Comparison of ENCODE assay signal across 1 cellular context in the genomic region with DNA sequence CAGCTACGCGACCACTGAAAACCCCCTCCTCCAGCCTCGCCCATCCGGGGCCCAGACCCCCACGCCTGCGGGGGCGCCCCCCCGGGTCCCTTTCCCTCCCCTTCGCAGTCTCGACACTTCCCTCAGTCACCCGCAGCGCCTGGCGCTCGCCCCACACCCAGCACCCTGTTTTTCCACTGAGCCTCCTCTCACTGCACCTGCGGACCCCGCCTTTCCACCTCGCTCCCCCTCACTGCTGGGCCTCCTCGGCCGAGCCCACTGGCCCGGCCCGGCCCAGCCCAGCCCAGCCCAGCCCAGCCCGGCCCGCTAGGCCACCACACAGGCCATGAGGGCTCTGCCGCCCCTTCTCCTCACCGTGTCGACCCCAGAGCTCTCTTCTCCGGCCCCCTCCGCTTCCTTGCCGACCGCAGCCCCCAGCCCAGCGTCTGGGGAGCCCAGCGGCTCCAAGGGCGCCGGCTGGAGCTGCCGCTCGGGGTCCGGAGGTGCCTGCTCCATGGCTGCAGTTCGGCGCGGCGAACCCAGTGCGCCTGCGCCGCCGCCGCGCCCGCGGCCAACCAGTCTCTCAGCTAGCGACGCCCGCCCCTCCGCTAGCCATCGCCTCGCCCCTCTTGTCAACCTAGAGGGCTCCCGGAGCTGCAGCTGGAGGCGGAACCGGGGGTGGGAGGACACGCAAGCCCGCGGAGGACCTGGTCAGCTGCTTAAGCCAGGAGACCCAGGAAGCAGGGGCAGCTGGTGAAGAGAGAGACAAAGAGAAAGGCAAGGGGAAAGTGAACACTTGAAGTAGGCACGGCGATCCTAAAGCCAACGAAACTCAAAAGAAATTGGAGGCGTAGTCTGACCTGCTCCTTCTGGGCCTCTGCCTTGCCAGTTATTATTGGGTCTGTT.
TF ChIP-seq lines count a peak whose summit lies in the region.

SNX4 (minus strand) TSS at position 525 of the 885 bp plus-strand sequence; CDS start at position 495, 30 bp downstream.

TF ChIP-seq in HepG2, 621 proteins besides CTCF, POLR2A, EP300 and RAD21 (continued from another document and continues in another):
- TF ChIP-seq ZNF704 (CRISPR knock-in tag; IDR thresholded peaks at IDR 0.05; ENCODE audit: borderline replicate concordance): peak; percentile 79; the same call in 1 of the 2 replicates
- TF ChIP-seq, protein P1, sequence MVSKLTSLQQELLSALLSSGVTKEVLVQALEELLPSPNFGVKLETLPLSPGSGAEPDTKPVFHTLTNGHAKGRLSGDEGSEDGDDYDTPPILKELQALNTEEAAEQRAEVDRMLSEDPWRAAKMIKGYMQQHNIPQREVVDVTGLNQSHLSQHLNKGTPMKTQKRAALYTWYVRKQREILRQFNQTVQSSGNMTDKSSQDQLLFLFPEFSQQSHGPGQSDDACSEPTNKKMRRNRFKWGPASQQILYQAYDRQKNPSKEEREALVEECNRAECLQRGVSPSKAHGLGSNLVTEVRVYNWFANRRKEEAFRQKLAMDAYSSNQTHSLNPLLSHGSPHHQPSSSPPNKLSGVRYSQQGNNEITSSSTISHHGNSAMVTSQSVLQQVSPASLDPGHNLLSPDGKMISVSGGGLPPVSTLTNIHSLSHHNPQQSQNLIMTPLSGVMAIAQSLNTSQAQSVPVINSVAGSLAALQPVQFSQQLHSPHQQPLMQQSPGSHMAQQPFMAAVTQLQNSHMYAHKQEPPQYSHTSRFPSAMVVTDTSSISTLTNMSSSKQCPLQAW (CRISPR knock-in tag; IDR thresholded peaks at IDR 0.05): peak; percentile 54
- TF ChIP-seq, protein P2, sequence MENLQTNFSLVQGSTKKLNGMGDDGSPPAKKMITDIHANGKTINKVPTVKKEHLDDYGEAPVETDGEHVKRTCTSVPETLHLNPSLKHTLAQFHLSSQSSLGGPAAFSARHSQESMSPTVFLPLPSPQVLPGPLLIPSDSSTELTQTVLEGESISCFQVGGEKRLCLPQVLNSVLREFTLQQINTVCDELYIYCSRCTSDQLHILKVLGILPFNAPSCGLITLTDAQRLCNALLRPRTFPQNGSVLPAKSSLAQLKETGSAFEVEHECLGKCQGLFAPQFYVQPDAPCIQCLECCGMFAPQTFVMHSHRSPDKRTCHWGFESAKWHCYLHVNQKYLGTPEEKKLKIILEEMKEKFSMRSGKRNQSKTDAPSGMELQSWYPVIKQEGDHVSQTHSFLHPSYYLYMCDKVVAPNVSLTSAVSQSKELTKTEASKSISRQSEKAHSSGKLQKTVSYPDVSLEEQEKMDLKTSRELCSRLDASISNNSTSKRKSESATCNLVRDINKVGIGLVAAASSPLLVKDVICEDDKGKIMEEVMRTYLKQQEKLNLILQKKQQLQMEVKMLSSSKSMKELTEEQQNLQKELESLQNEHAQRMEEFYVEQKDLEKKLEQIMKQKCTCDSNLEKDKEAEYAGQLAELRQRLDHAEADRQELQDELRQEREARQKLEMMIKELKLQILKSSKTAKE (CRISPR knock-in tag; IDR thresholded peaks at IDR 0.05; ENCODE audit: borderline replicate concordance): no peak
- no peak for TF ChIP-seq GLI4 (CRISPR knock-in tag; IDR thresholded peaks at IDR 0.05; ENCODE audit: borderline replicate concordance)
- TF ChIP-seq XBP1 (CRISPR knock-in tag; IDR thresholded peaks at IDR 0.05): peak; percentile 39; the same call in 1 of the 2 replicates
- no peak; the same call in 1 of the 2 replicates for TF ChIP-seq SMAD3 (CRISPR knock-in tag; IDR thresholded peaks at IDR 0.05)
- TF ChIP-seq ZBTB21 (CRISPR knock-in tag; IDR thresholded peaks at IDR 0.05): no peak
- TF ChIP-seq CENPBD1 (CRISPR knock-in tag; IDR thresholded peaks at IDR 0.05; ENCODE audit: borderline replicate concordance, low read depth): no peak
- TF ChIP-seq CEBPZ (IDR thresholded peaks at IDR 0.05; ENCODE audit: low read length): no peak
- TF ChIP-seq ZBTB39 (CRISPR knock-in tag; IDR thresholded peaks at IDR 0.05): no peak
- TF ChIP-seq FOXA3 (CRISPR knock-in tag; IDR thresholded peaks at IDR 0.05): 0 out of 2 replicates have a peak, but pooled peaks have one; percentile 33
- no peak for TF ChIP-seq ZNF703 (CRISPR knock-in tag; IDR thresholded peaks at IDR 0.05; ENCODE audit: borderline replicate concordance)
- TF ChIP-seq ZNF121 (CRISPR knock-in tag; IDR thresholded peaks at IDR 0.05): no peak
- TF ChIP-seq, protein P3, sequence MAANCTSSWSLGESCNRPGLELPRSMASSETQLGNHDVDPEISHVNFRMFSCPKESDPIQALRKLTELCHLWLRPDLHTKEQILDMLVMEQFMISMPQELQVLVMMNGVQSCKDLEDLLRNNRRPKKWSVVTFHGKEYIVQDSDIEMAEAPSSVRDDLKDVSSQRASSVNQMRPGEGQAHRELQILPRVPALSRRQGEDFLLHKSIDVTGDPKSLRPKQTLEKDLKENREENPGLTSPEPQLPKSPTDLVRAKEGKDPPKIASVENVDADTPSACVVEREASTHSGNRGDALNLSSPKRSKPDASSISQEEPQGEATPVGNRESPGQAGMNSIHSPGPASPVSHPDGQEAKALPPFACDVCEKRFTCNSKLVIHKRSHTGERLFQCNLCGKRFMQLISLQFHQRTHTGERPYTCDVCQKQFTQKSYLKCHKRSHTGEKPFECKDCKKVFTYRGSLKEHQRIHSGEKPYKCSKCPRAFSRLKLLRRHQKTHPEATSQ (CRISPR knock-in tag; IDR thresholded peaks at IDR 0.05; ENCODE audit: borderline replicate concordance): no peak
- no peak for TF ChIP-seq ZNF652 (CRISPR knock-in tag; IDR thresholded peaks at IDR 0.05; ENCODE audit: borderline replicate concordance, low read depth)
- TF ChIP-seq YY1 (IDR thresholded peaks at IDR 0.05; ENCODE audit: insufficient read depth, insufficient replicate concordance, low read depth, low read length): peak; percentile 71
- no peak for TF ChIP-seq BCL6 (CRISPR knock-in tag; IDR thresholded peaks at IDR 0.05)
- TF ChIP-seq ZNF546 (CRISPR knock-in tag; conservative IDR thresholded peaks at IDR 0.05): no peak
- 0 out of 2 replicates have a peak, but pooled peaks have one; percentile 58 for TF ChIP-seq ZNF230 (CRISPR knock-in tag; IDR thresholded peaks at IDR 0.05)
- no peak for TF ChIP-seq MTF1 (CRISPR knock-in tag; IDR thresholded peaks at IDR 0.05)
- TF ChIP-seq ADNP (CRISPR knock-in tag; IDR thresholded peaks at IDR 0.05): no peak
- no peak; the same call in 1 of the 2 replicates for TF ChIP-seq ZNF543 (CRISPR knock-in tag; IDR thresholded peaks at IDR 0.05)
- no peak for TF ChIP-seq SP140L (CRISPR knock-in tag; IDR thresholded peaks at IDR 0.05; ENCODE audit: borderline replicate concordance)
- TF ChIP-seq PLRG1 (conservative IDR thresholded peaks at IDR 0.05): no peak
- no peak for TF ChIP-seq NCOA1 (CRISPR knock-in tag; IDR thresholded peaks at IDR 0.05)
- TF ChIP-seq SMAD9 (CRISPR knock-in tag; IDR thresholded peaks at IDR 0.05): no peak
- TF ChIP-seq GTF3A (CRISPR knock-in tag; conservative IDR thresholded peaks at IDR 0.05): no peak
- no peak for TF ChIP-seq RARA (CRISPR knock-in tag; IDR thresholded peaks at IDR 0.05)
- TF ChIP-seq REPIN1 (CRISPR knock-in tag; IDR thresholded peaks at IDR 0.05; ENCODE audit: borderline replicate concordance, low read depth): no peak
- TF ChIP-seq ZFP36 (IDR thresholded peaks at IDR 0.05; ENCODE audit: borderline replicate concordance, low read depth, low read length, partially characterized antibody): no peak
- TF ChIP-seq, protein P4, sequence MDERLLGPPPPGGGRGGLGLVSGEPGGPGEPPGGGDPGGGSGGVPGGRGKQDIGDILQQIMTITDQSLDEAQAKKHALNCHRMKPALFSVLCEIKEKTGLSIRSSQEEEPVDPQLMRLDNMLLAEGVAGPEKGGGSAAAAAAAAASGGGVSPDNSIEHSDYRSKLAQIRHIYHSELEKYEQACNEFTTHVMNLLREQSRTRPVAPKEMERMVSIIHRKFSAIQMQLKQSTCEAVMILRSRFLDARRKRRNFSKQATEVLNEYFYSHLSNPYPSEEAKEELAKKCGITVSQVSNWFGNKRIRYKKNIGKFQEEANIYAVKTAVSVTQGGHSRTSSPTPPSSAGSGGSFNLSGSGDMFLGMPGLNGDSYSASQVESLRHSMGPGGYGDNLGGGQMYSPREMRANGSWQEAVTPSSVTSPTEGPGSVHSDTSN (CRISPR knock-in tag; IDR thresholded peaks at IDR 0.05): no peak
- TF ChIP-seq, protein P5, sequence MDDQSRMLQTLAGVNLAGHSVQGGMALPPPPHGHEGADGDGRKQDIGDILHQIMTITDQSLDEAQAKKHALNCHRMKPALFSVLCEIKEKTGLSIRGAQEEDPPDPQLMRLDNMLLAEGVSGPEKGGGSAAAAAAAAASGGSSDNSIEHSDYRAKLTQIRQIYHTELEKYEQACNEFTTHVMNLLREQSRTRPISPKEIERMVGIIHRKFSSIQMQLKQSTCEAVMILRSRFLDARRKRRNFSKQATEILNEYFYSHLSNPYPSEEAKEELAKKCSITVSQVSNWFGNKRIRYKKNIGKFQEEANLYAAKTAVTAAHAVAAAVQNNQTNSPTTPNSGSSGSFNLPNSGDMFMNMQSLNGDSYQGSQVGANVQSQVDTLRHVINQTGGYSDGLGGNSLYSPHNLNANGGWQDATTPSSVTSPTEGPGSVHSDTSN (CRISPR knock-in tag; IDR thresholded peaks at IDR 0.05; ENCODE audit: borderline replicate concordance): no peak
- no peak for TF ChIP-seq ZNF362 (CRISPR knock-in tag; IDR thresholded peaks at IDR 0.05; ENCODE audit: borderline replicate concordance)
- TF ChIP-seq ZNF496 (CRISPR knock-in tag; IDR thresholded peaks at IDR 0.05; ENCODE audit: insufficient replicate concordance): no peak
- no peak; the same call in 1 of the 2 replicates for TF ChIP-seq ZNF614 (CRISPR knock-in tag; IDR thresholded peaks at IDR 0.05; ENCODE audit: borderline replicate concordance)
- no peak for TF ChIP-seq EEA1 (CRISPR knock-in tag; IDR thresholded peaks at IDR 0.05; ENCODE audit: borderline replicate concordance)
- no peak for TF ChIP-seq CENPX (CRISPR knock-in tag; IDR thresholded peaks at IDR 0.05)
- TF ChIP-seq NR1H2 (CRISPR knock-in tag; IDR thresholded peaks at IDR 0.05; ENCODE audit: borderline replicate concordance, low read depth): no peak
- TF ChIP-seq RFX5 (IDR thresholded peaks at IDR 0.05; ENCODE audit: low read depth, low read length): no peak
- TF ChIP-seq ARNT (IDR thresholded peaks at IDR 0.05): no peak
- TF ChIP-seq HMG20A (CRISPR knock-in tag; IDR thresholded peaks at IDR 0.05; ENCODE audit: borderline replicate concordance): no peak
